In genomic region chr19:50430888-50431342, GRCh38 we compare ENCODE assay signal across 8 cellular contexts. TPM values are rescaled to one million over a fixed set of nuclear protein-coding genes. Genes with fewer than 3 reads are reported as not detected.
A peak's percentile ranks its signal among the peaks of the same experiment; 100 is the strongest.
DNase-seq lines count a peak whose midpoint lies in the region; ATAC-seq and TF ChIP-seq lines count a peak whose summit lies in the region.

No MANE protein-coding gene starts in this region.

- intact Hi-C loops in CD4-positive, alpha-beta memory T cell (cut with micrococcal nuclease) = loop anchor here (2.0 kb wide), 1 partner anchor 46 kb away; the partner anchor contains the start of gene POLD1
- intact Hi-C loops in dorsolateral prefrontal cortex (cut with DNase I) = no loop called here
- intact Hi-C loops in vagina (cut with DNase I) = no loop called here

- H3K36me3 Mint-ChIP-seq in CD4-positive, alpha-beta memory T cell = no peaks in the 10 kb centered on the region
- H3K36me3 Mint-ChIP-seq in neural crest cell (ENCODE audit: low read depth) = no peaks in the 10 kb centered on the region

- H3K4me3 ChIP-seq in CD4-positive, alpha-beta memory T cell (ENCODE audit: low read length in 2 of 2) = peak overlapping the region; percentile 56 to 65
- H3K4me3 ChIP-seq in KMS-11 (IDR thresholded peaks at IDR 0.05; ENCODE audit: insufficient read depth, low read depth, low read length) = no peak overlapping the region
- peak overlapping the region in 57 of 59 donors; percentile 35 to 81 (median 65) for H3K4me3 ChIP-seq in dorsolateral prefrontal cortex
- H3K4me3 ChIP-seq in vagina = peak overlapping the region in 1 of 2 donors; percentile 47

- ATAC-seq in HG02571 (IDR thresholded peaks at IDR 0.05; ENCODE audit: unreplicated experiment) = no peak
- no peak for ATAC-seq in HG03378 (IDR thresholded peaks at IDR 0.05; ENCODE audit: unreplicated experiment)

- POLR2A ChIA-PET in CD4-positive, alpha-beta memory T cell (lab: Charles Lee; ENCODE audit: partially characterized antibody) = no interaction called here

- peaks cover 6 to 21% (median 12%) of the 10 kb centered on the region in 4 donors for H3K4me1 Mint-ChIP-seq in CD4-positive, alpha-beta memory T cell
- H3K4me1 Mint-ChIP-seq in neural crest cell = peaks cover 11% of the 10 kb centered on the region

- H3K27ac ChIP-seq in CD4-positive, alpha-beta memory T cell (ENCODE audit: low read depth, low read length) = no peak overlapping the region
- no peak overlapping the region for H3K27ac ChIP-seq in KMS-11
- peak overlapping the region in 19 of 59 donors; percentile 23 to 86 (median 53) for H3K27ac ChIP-seq in dorsolateral prefrontal cortex
- H3K27ac ChIP-seq in vagina = no peak overlapping the region

- H3K9me3 ChIP-seq in CD4-positive, alpha-beta memory T cell (ENCODE audit: control insufficient read depth in 1 of 2, low read length in 2 of 2) = no peaks in the 10 kb centered on the region
- H3K9me3 ChIP-seq in vagina = no peaks in the 10 kb centered on the region

- H3K4me2 ChIP-seq in KMS-11 = peak overlapping the region; percentile 47; the same call in 1 of the 2 replicates

- no peak for TF ChIP-seq POLR2A in vagina (IDR thresholded peaks at IDR 0.05)

- no peaks in the 10 kb centered on the region for H3K79me2 ChIP-seq in KMS-11 (ENCODE audit: insufficient read depth, low read depth)

- no peak for DNase-seq in CD4-positive, alpha-beta memory T cell
- no peak for DNase-seq in dorsolateral prefrontal cortex
- no peak for DNase-seq in neural crest cell (ENCODE audit: low read depth, low spot score)
- no peak for DNase-seq in vagina (ENCODE audit: extremely low spot score in 2 of 2)
- DNase-seq in GDM1 (lab: John Stamatoyannopoulos, UW) = no peak

- TF ChIP-seq CTCF in KMS-11 (conservative IDR thresholded peaks at IDR 0.05; ENCODE audit: low read depth, low read length) (no peak), dorsolateral prefrontal cortex (IDR thresholded peaks at IDR 0.05 in 54 of 56, conservative IDR thresholded peaks at IDR 0.05 in 2 of 56; ENCODE audit: low read depth in 1 of 56, partially characterized antibody in 56 of 56) (no peak), neural crest cell (conservative IDR thresholded peaks at IDR 0.05) (no peak), vagina (IDR thresholded peaks at IDR 0.05) (no peak)

- peak overlapping the region; percentile 89 to 96 (median 92) for H3K4me3 Mint-ChIP-seq in CD4-positive, alpha-beta memory T cell
- peak overlapping the region; percentile 93 for H3K4me3 Mint-ChIP-seq in neural crest cell

- peaks cover 7 to 17% of the 10 kb centered on the region in 2 donors for H3K27me3 Mint-ChIP-seq in CD4-positive, alpha-beta memory T cell
- peaks cover 47% of the 10 kb centered on the region for H3K27me3 Mint-ChIP-seq in neural crest cell (ENCODE audit: low read depth)

- no peak overlapping the region for H3K9ac ChIP-seq in KMS-11

- H3K36me3 ChIP-seq in CD4-positive, alpha-beta memory T cell (ENCODE audit: insufficient read depth, low read length) = no peaks in the 10 kb centered on the region
- H3K36me3 ChIP-seq in KMS-11 (ENCODE audit: insufficient read depth) = no peaks in the 10 kb centered on the region
- no peaks in the 10 kb centered on the region for H3K36me3 ChIP-seq in vagina

- no peaks in the 10 kb centered on the region for H3K9me3 Mint-ChIP-seq in CD4-positive, alpha-beta memory T cell
- H3K9me3 Mint-ChIP-seq in neural crest cell = no peaks in the 10 kb centered on the region

- peak overlapping the region in 5 of 7 donors; percentile 13 to 96 (median 55) for H3K27ac Mint-ChIP-seq in CD4-positive, alpha-beta memory T cell
- H3K27ac Mint-ChIP-seq in neural crest cell (ENCODE audit: unreplicated experiment) = no peak overlapping the region

- no peaks in the 10 kb centered on the region for H4K20me1 ChIP-seq in KMS-11 (ENCODE audit: insufficient read depth)

- H3K27me3 ChIP-seq in CD4-positive, alpha-beta memory T cell (ENCODE audit: insufficient read depth, low read length) = no peaks in the 10 kb centered on the region
- H3K27me3 ChIP-seq in KMS-11 (ENCODE audit: insufficient read depth, low read depth) (peaks cover 38% of the 10 kb centered on the region), dorsolateral prefrontal cortex (peaks cover 0 to 15% (median 0%) of the 10 kb centered on the region in 45 donors), vagina (no peaks in the 10 kb centered on the region)

- peaks cover 13% of the 10 kb centered on the region for H3K4me1 ChIP-seq in CD4-positive, alpha-beta memory T cell (ENCODE audit: insufficient read depth, low read length)
- peaks cover 23% of the 10 kb centered on the region for H3K4me1 ChIP-seq in KMS-11 (ENCODE audit: low read depth, poor library complexity, severe bottlenecking)
- H3K4me1 ChIP-seq in vagina = peaks cover 11% of the 10 kb centered on the region

- CTCF ChIA-PET in CD4-positive, alpha-beta memory T cell (lab: Charles Lee; ENCODE audit: partially characterized antibody) = no interaction called here

- peak overlapping the region; percentile 74; the same call in 1 of the 2 replicates for H2AFZ ChIP-seq in KMS-11 (ENCODE audit: low read depth)

RNA-seq across cellular contexts. Expression of gene MYBPC2, which starts 1.8 kb away (rescaled TPM):
- not detected for total RNA-seq in CD4-positive, alpha-beta memory T cell
- under 1 TPM in 1 of 2 donors, not detected in 1; 0.10 TPM for polyA plus RNA-seq in CD4-positive, alpha-beta memory T cell
- total RNA-seq in dorsolateral prefrontal cortex = 1 to 10 TPM in 27 of 120 experiments, under 1 TPM in 68, not detected in 25; 0.11 to 3.3 (median 0.65) TPM
- total RNA-seq in neural crest cell = not detected in 2 replicates
- not detected for total RNA-seq in vagina

RNA-seq across cellular contexts. Expression of gene SPIB, which starts 12.2 kb away (rescaled TPM):
- not detected for total RNA-seq in CD4-positive, alpha-beta memory T cell
- 1 to 10 TPM in 1 of 2 donors, not detected in 1; 1.9 TPM for polyA plus RNA-seq in CD4-positive, alpha-beta memory T cell
- 1 to 10 TPM in 1 of 120 experiments, under 1 TPM in 28, not detected in 91; 0.07 to 1.1 (median 0.35) TPM for total RNA-seq in dorsolateral prefrontal cortex
- total RNA-seq in neural crest cell = not detected in 2 replicates
- total RNA-seq in vagina = not detected

RNA-seq across cellular contexts. Expression of gene EMC10, which starts 45.4 kb away (rescaled TPM):
- total RNA-seq in CD4-positive, alpha-beta memory T cell = 10 to 100 TPM; 83.7 to 92.6 TPM
- polyA plus RNA-seq in CD4-positive, alpha-beta memory T cell = 10 to 100 TPM in 1 of 2 donors, 1 to 10 TPM in 1; 7.8 to 10.1 TPM
- total RNA-seq in dorsolateral prefrontal cortex (100 to 1,000 TPM in 14 of 120 experiments, 10 to 100 TPM in 106; 54.6 to 147 (median 79.1) TPM), neural crest cell (125 and 129 TPM in 2 replicates), vagina (33.1 TPM)

RNA-seq across cellular contexts. Expression of gene GARIN5A, which starts 45.7 kb away (rescaled TPM):
- total RNA-seq in CD4-positive, alpha-beta memory T cell = under 1 TPM in 1 of 2 experiments, not detected in 1; 0.61 TPM
- under 1 TPM; 0.39 to 0.44 TPM for polyA plus RNA-seq in CD4-positive, alpha-beta memory T cell
- total RNA-seq in dorsolateral prefrontal cortex (10 to 100 TPM in 28 of 120 experiments, 1 to 10 TPM in 92; 3.2 to 14.9 (median 8.0) TPM), neural crest cell (1.1 and 1.3 TPM in 2 replicates), vagina (not detected)

RNA-seq across cellular contexts. Expression of gene POLD1, which starts 46.8 kb away (rescaled TPM):
- total RNA-seq in CD4-positive, alpha-beta memory T cell = 10 to 100 TPM; 40.4 to 41.1 TPM
- 10 to 100 TPM; 29.3 to 30.7 TPM for polyA plus RNA-seq in CD4-positive, alpha-beta memory T cell
- total RNA-seq in dorsolateral prefrontal cortex (10 to 100 TPM in 85 of 120 experiments, 1 to 10 TPM in 35; 4.5 to 21.9 (median 12.2) TPM), neural crest cell (151 and 160 TPM in 2 replicates), vagina (16.7 TPM)
